8 cellular contexts compared by ENCODE assay signal in genomic region chr3:141255864-141256263, GRCh38. TPM values are rescaled to one million over a fixed set of nuclear protein-coding genes. Genes with fewer than 3 reads are reported as not detected.
A peak's percentile ranks its signal among the peaks of the same experiment; 100 is the strongest.
DNase-seq lines count a peak whose midpoint lies in the region; ATAC-seq and TF ChIP-seq lines count a peak whose summit lies in the region.

No MANE protein-coding gene starts in this region.

- peak; percentile 46 for DNase-seq in ELR (ENCODE audit: low read depth)
- peak; percentile 61 for DNase-seq in NCI-H146 (lab: John Stamatoyannopoulos, UW)
- no peak for DNase-seq in mucosa of descending colon
- no peak for DNase-seq in cerebellar nuclear complex (lab: John Stamatoyannopoulos, UW)
- no peak for DNase-seq in sciatic nerve (ENCODE audit: low spot score)

- no peak overlapping the region for H3K4me3 ChIP-seq in mucosa of descending colon

- H3K4me1 ChIP-seq in mucosa of descending colon (ENCODE audit: low read depth) = no peaks in the 10 kb centered on the region

- H3K27ac ChIP-seq in angular gyrus (ENCODE audit: low read depth, low read length) = peak overlapping the region; percentile 10

- intact Hi-C loops in mucosa of descending colon (cut with DNase I, micrococcal nuclease) = no loop called here
- intact Hi-C loops in sciatic nerve (cut with DNase I) = no loop called here

- no peaks in the 10 kb centered on the region for H3K9me3 ChIP-seq in mucosa of descending colon

- ATAC-seq in mucosa of descending colon (peak; percentile 76), sciatic nerve (no peak), GM18907 (IDR thresholded peaks at IDR 0.05; ENCODE audit: unreplicated experiment) (no peak), HG03108 (IDR thresholded peaks at IDR 0.05; ENCODE audit: unreplicated experiment) (no peak)

- TF ChIP-seq CTCF in mucosa of descending colon (IDR thresholded peaks at IDR 0.05) = no peak

- H3K36me3 ChIP-seq in mucosa of descending colon (ENCODE audit: low read depth) = no peaks in the 10 kb centered on the region

RNA-seq across cellular contexts. Expression of gene PXYLP1, which starts 24.2 kb away (rescaled TPM):
- total RNA-seq in mucosa of descending colon (10 to 100 TPM in 2 of 3 donors, 1 to 10 TPM in 1; 9.9 to 13.7 (median 10.5) TPM), sciatic nerve (13.5 TPM)

Comparison
In these comparisons a context has a peak if more than half of its experiments do, and no peak if none do; other contexts are left out.
1. DNase-seq: peak in ELR (single experiment) and NCI-H146 (single experiment); none in mucosa of descending colon (0 of 3), cerebellar nuclear complex (0 of 2) and sciatic nerve (single experiment).